In genomic region chr7:43439631-43440401, GRCh38 we compare ENCODE assay signal across 7 cellular contexts.
DNase-seq lines count a peak whose midpoint lies in the region; ATAC-seq and TF ChIP-seq lines count a peak whose summit lies in the region.

No MANE protein-coding gene starts in this region.

- peaks cover 2% of the 10 kb centered on the region for H3K27me3 Mint-ChIP-seq in activated CD8-positive, alpha-beta T cell treated with anti-CD3 and anti-CD28 coated beads for 36 hours

- intact Hi-C loops in activated CD8-positive, alpha-beta T cell treated with anti-CD3 and anti-CD28 coated beads for 36 hours (cut with micrococcal nuclease), result loop anchor here (5.0 kb wide), 1 partner anchor 138 kb away; no protein-coding TSS in a partner anchor

- H3K9me3 Mint-ChIP-seq in activated CD8-positive, alpha-beta T cell treated with anti-CD3 and anti-CD28 coated beads for 36 hours, result no peaks in the 10 kb centered on the region

- peak; percentile 82 for ATAC-seq in HG02759 (IDR thresholded peaks at IDR 0.05; ENCODE audit: unreplicated experiment)
- peak; percentile 78 for ATAC-seq in activated CD8-positive, alpha-beta T cell treated with anti-CD3 and anti-CD28 coated beads for 36 hours

- TF ChIP-seq CTCF in GM12872 (IDR thresholded peaks at IDR 0.05; ENCODE audit: insufficient read depth, low read depth, low read length), result peak; percentile 98
- peak; percentile 86 for TF ChIP-seq CTCF in activated CD8-positive, alpha-beta T cell treated with anti-CD3 and anti-CD28 coated beads for 36 hours (IDR thresholded peaks at IDR 0.05)
- peak; percentile 85 for TF ChIP-seq CTCF in epithelial cell of proximal tubule (conservative IDR thresholded peaks at IDR 0.05; ENCODE audit: low read depth, low read length)
- peak; percentile 80 for TF ChIP-seq CTCF in neutrophil (IDR thresholded peaks at IDR 0.05)

- no peaks in the 10 kb centered on the region for H3K36me3 ChIP-seq in neutrophil

- CTCF ChIA-PET in activated CD8-positive, alpha-beta T cell treated with anti-CD3 and anti-CD28 coated beads for 36 hours (lab: Charles Lee), result interaction anchor here (0.6 to 3.5 kb wide), 38 partner anchors 9 to 1499 kb away, joined by 3 to 31 read pairs (median 3); no protein-coding TSS in a partner anchor

- H3K4me3 ChIP-seq in epithelial cell of proximal tubule (ENCODE audit: low read depth, low read length), result no peak overlapping the region
- H3K4me3 ChIP-seq in neutrophil (ENCODE audit: low read depth in 1 of 2, low read length in 1 of 2), result no peak overlapping the region

- no peaks in the 10 kb centered on the region for H3K27me3 ChIP-seq in neutrophil

- peaks cover 3% of the 10 kb centered on the region for H3K4me1 Mint-ChIP-seq in activated CD8-positive, alpha-beta T cell treated with anti-CD3 and anti-CD28 coated beads for 36 hours (ENCODE audit: low read depth)

- H3K4me3 Mint-ChIP-seq in activated CD8-positive, alpha-beta T cell treated with anti-CD3 and anti-CD28 coated beads for 36 hours, result no peak overlapping the region

- POLR2A ChIA-PET in activated CD8-positive, alpha-beta T cell treated with anti-CD3 and anti-CD28 coated beads for 36 hours (lab: Charles Lee), result no interaction called here

- peak; percentile 37 for DNase-seq in NCI-H748 treated with DMSO at 0.1 percent for 48 hours (lab: John Stamatoyannopoulos, UW)
- peak; percentile 66 for DNase-seq in activated CD8-positive, alpha-beta T cell treated with anti-CD3 and anti-CD28 coated beads for 36 hours
- no peak for DNase-seq in epithelial cell of proximal tubule (ENCODE audit: low read depth)
- no peak for DNase-seq in GOT3 (lab: John Stamatoyannopoulos, UW)

- no peaks in the 10 kb centered on the region for H3K4me1 ChIP-seq in neutrophil (ENCODE audit: control insufficient read depth in 1 of 2, insufficient read depth in 1 of 2, low read depth in 1 of 2, low read length in 1 of 2)

- H3K9me3 ChIP-seq in neutrophil, result no peaks in the 10 kb centered on the region

- H3K27ac ChIP-seq in neutrophil, result no peak overlapping the region

- no peak overlapping the region for H3K27ac Mint-ChIP-seq in activated CD8-positive, alpha-beta T cell treated with anti-CD3 and anti-CD28 coated beads for 36 hours

- H3K36me3 Mint-ChIP-seq in activated CD8-positive, alpha-beta T cell treated with anti-CD3 and anti-CD28 coated beads for 36 hours (ENCODE audit: low read depth), result no peaks in the 10 kb centered on the region

Comparison
In these comparisons a context has a peak if more than half of its experiments do, and no peak if none do; other contexts are left out.
1. DNase-seq: peak in NCI-H748 treated with DMSO at 0.1 percent for 48 hours (single experiment) and activated CD8-positive, alpha-beta T cell treated with anti-CD3 and anti-CD28 coated beads for 36 hours (single experiment); none in epithelial cell of proximal tubule (single experiment) and GOT3 (single experiment).
2. Peak in every context shown above with its lines, with median percentiles within 50 percentile points of each other: CTCF ChIP-seq.